In the genomic region with DNA sequence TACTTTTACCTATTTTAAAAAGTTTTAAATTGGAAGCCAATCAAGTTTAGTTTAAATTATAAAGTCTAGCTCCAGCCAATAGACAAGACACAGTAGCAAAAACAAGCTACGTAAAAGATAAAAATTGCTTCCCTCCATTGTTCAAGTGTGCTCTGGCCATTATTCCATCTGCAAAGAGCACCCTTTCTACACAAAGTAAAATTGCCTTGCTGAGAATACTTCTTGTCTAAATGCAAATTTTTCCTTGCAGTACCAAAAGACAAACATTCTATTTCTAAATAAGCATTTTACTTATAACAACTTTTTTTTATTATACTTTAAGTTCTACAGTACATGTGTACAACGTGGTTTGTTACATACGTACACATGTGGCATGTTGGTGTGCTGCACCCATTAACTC, we compare ENCODE assay signal across 28 cellular contexts.
"Had no signal": no experiment of that assay in that cellular context is flagged by ENCODE, and none has a peak within 500 bp of the region (broad histone marks: within the 10 kb centered on the region; RNA-seq: fewer than 3 reads in every experiment).

No MANE protein-coding gene starts in this region.

- ATAC-seq: activated naive CD8-positive, alpha-beta T cell treated with anti-CD3 and anti-CD28 coated beads, Interleukin-2, amount 50 U/mL, for 24 hours; gastroesophageal sphincter; left cardiac atrium; naive thymus-derived CD4-positive, alpha-beta T cell; pancreas; stimulated activated naive B cell treated with anti-CD40 and anti-IgM and Interleukin-4, amounts not matched to agents 10 μg/mL and 1 μg/mL and 100 μg/mL, for 72 hours had no signal

- H3K4me3 ChIP-seq: gastroesophageal sphincter, pancreas, prostate gland, sigmoid colon, stomach, thyroid gland, upper lobe of left lung, vagina had no signal

- H3K4me3 Mint-ChIP-seq: activated CD4-positive, alpha-beta memory T cell treated with anti-CD3 and anti-CD28 coated beads, Interleukin-2, amount 10 ng/mL, durations not matched to agents 7 days and 5 days; activated CD4-positive, alpha-beta T cell treated with anti-CD3 and anti-CD28 coated beads, Interleukin-2, amount 10 ng/mL, durations not matched to agents 7 days and 5 days; activated naive CD4-positive, alpha-beta T cell treated with anti-CD3 and anti-CD28 coated beads, Interleukin-2, amount 50 U/mL, for 24 hours; activated naive CD8-positive, alpha-beta T cell treated with anti-CD3 and anti-CD28 coated beads, Interleukin-2, amount 50 U/mL, for 24 hours; activated T-cell treated with anti-CD3 and anti-CD28 coated beads, Interleukin-2, amount 50 U/mL, for 24 hours; naive thymus-derived CD4-positive, alpha-beta T cell; stimulated activated naive B cell treated with anti-CD40 and anti-IgM and Interleukin-4, amounts not matched to agents 10 μg/mL and 1 μg/mL and 100 μg/mL, for 72 hours had no signal

- H3K27me3 Mint-ChIP-seq: activated CD4-positive, alpha-beta memory T cell treated with anti-CD3 and anti-CD28 coated beads, Interleukin-2, amount 10 ng/mL, durations not matched to agents 7 days and 5 days; activated CD4-positive, alpha-beta T cell treated with anti-CD3 and anti-CD28 coated beads, Interleukin-2, amount 10 ng/mL, durations not matched to agents 7 days and 5 days; activated naive CD4-positive, alpha-beta T cell treated with anti-CD3 and anti-CD28 coated beads, Interleukin-2, amount 50 U/mL, for 24 hours; activated naive CD8-positive, alpha-beta T cell treated with anti-CD3 and anti-CD28 coated beads, Interleukin-2, amount 50 U/mL, for 24 hours; activated T-cell treated with anti-CD3 and anti-CD28 coated beads, Interleukin-2, amount 50 U/mL, for 24 hours; naive thymus-derived CD4-positive, alpha-beta T cell; stimulated activated naive B cell treated with anti-CD40 and anti-IgM and Interleukin-4, amounts not matched to agents 10 μg/mL and 1 μg/mL and 100 μg/mL, for 72 hours had no signal

- H3K9me3 ChIP-seq: prostate gland, thyroid gland had no signal

- H3K4me1 Mint-ChIP-seq: activated CD4-positive, alpha-beta T cell treated with anti-CD3 and anti-CD28 coated beads, Interleukin-2, amount 10 ng/mL, durations not matched to agents 7 days and 5 days; activated naive CD8-positive, alpha-beta T cell treated with anti-CD3 and anti-CD28 coated beads, Interleukin-2, amount 50 U/mL, for 24 hours had no signal

- H3K4me1 ChIP-seq: pancreas, prostate gland, sigmoid colon, thyroid gland, upper lobe of left lung, vagina had no signal

- H3K27ac Mint-ChIP-seq: activated CD4-positive, alpha-beta memory T cell treated with anti-CD3 and anti-CD28 coated beads, Interleukin-2, amount 10 ng/mL, durations not matched to agents 7 days and 5 days; activated CD4-positive, alpha-beta T cell treated with anti-CD3 and anti-CD28 coated beads, Interleukin-2, amount 10 ng/mL, durations not matched to agents 7 days and 5 days; activated naive CD4-positive, alpha-beta T cell treated with anti-CD3 and anti-CD28 coated beads, Interleukin-2, amount 50 U/mL, for 24 hours; activated naive CD8-positive, alpha-beta T cell treated with anti-CD3 and anti-CD28 coated beads, Interleukin-2, amount 50 U/mL, for 24 hours; activated T-cell treated with anti-CD3 and anti-CD28 coated beads, Interleukin-2, amount 50 U/mL, for 24 hours; activated T-helper 2 cell treated with anti-CD3 and anti-CD28 coated beads, Interferon-gamma antibody, Interleukin-2, Interleukin-4, amounts not matched to agents 10 μg/mL and 5 μg/mL and 100 μg/mL, durations not matched to agents 14 hours and 24 hours and 36 hours; naive thymus-derived CD4-positive, alpha-beta T cell; stimulated activated naive B cell treated with anti-CD40 and anti-IgM and Interleukin-4, amounts not matched to agents 10 μg/mL and 1 μg/mL and 100 μg/mL, for 72 hours had no signal

- H3K36me3 ChIP-seq: pancreas, prostate gland, sigmoid colon, thyroid gland, vagina had no signal

- H3K27me3 ChIP-seq: gastroesophageal sphincter, pancreas, sigmoid colon, stomach, thyroid gland, upper lobe of left lung, vagina had no signal

- H3K27ac ChIP-seq: gastroesophageal sphincter, pancreas, prostate gland, sigmoid colon, stomach, thyroid gland, upper lobe of left lung, vagina had no signal

- FAIRE-seq: endothelial cell of umbilical vein, keratinocyte, pancreas, small intestine had no signal

- DNase-seq: activated CD4-positive, alpha-beta memory T cell treated with anti-CD3 and anti-CD28 coated beads, Interleukin-2, amount 10 ng/mL, durations not matched to agents 7 days and 5 days; activated CD4-positive, alpha-beta T cell treated with anti-CD3 and anti-CD28 coated beads for 1 hour; activated CD4-positive, alpha-beta T cell treated with anti-CD3 and anti-CD28 coated beads, Interleukin-2, amount 10 ng/mL, durations not matched to agents 7 days and 5 days; activated CD8-positive, alpha-beta memory T cell treated with anti-CD3 and anti-CD28 coated beads, Interleukin-2, amount 50 U/mL, for 48 hours; activated naive CD8-positive, alpha-beta T cell treated with anti-CD3 and anti-CD28 coated beads, Interleukin-2, amount 50 U/mL, for 24 hours; activated T-cell treated with anti-CD3 and anti-CD28 coated beads, Interleukin-2, amount 50 U/mL, for 24 hours; amygdala; caudate nucleus; hippocampal formation; left cardiac atrium; midbrain; naive thymus-derived CD4-positive, alpha-beta T cell; nucleus accumbens; pancreas; sigmoid colon; small intestine; stimulated activated CD4-positive, alpha-beta T cell treated with anti-CD3 and anti-CD28 coated beads, Interleukin-4, amount 100 ng/mL, for 4 hours; stimulated activated naive B cell treated with anti-CD40 and anti-IgM and Interleukin-4, amounts not matched to agents 10 μg/mL and 1 μg/mL and 100 μg/mL, for 72 hours; stomach; thyroid gland; upper lobe of left lung had no signal
